Comparison of ENCODE assay signal across 4 cellular contexts in the genomic region with DNA sequence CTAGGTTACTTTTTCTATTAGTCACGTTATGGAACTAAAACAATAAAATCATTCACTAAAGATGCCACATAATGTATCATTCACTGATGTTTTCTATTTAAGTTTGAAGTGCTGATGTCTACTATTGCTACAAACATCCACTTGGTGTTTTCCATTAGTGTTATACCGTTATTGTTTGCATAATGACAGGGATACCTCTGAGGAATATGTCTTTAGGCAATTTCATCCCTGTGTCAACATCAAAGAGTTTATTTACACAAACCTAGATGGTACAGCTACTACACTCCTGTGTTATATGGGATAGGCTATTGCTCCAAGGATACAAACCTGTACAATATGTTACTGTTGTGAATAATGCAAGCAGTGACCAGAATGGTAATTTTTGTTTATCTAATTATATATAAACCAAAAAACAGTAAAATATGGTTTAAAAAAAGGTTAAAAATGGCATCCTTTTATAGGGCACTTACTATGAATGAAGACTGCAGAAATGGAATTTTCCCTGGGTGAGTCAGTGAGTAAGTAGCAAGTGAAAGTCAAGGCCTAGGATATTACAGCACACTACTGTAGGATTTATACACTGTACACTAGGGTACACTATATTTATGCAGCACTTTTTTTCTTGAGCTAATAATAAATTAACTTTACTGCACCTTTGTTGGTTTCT. TPM values are rescaled to one million over a fixed set of nuclear protein-coding genes. Genes with fewer than 3 reads are reported as not detected.
"Had no signal": no experiment of that assay in that cellular context is flagged by ENCODE, and none has a peak within 500 bp of the region (broad histone marks: within the 10 kb centered on the region; RNA-seq: fewer than 3 reads in every experiment).

No MANE protein-coding gene starts in this region.

RNA-seq across cellular contexts. Expression of a gene that starts 3.9 kb away (rescaled TPM):
- total RNA-seq: dermis blood vessel endothelial cell, glomerular endothelial cell, mesothelial cell of epicardium had no signal

RNA-seq across cellular contexts. Expression of a gene that starts 13.4 kb away (rescaled TPM):
- total RNA-seq: dermis blood vessel endothelial cell, glomerular endothelial cell, mesothelial cell of epicardium, sigmoid colon had no signal

RNA-seq across cellular contexts. Expression of a gene that starts 19.3 kb away (rescaled TPM):
- total RNA-seq: dermis blood vessel endothelial cell, glomerular endothelial cell, mesothelial cell of epicardium, sigmoid colon had no signal

RNA-seq across cellular contexts. Expression of a gene that starts 30.2 kb away (rescaled TPM):
- total RNA-seq: dermis blood vessel endothelial cell, glomerular endothelial cell, mesothelial cell of epicardium had no signal

RNA-seq across cellular contexts. Expression of a gene that starts 49.9 kb away (rescaled TPM):
- total RNA-seq: dermis blood vessel endothelial cell, glomerular endothelial cell, mesothelial cell of epicardium had no signal
